In the genomic region with DNA sequence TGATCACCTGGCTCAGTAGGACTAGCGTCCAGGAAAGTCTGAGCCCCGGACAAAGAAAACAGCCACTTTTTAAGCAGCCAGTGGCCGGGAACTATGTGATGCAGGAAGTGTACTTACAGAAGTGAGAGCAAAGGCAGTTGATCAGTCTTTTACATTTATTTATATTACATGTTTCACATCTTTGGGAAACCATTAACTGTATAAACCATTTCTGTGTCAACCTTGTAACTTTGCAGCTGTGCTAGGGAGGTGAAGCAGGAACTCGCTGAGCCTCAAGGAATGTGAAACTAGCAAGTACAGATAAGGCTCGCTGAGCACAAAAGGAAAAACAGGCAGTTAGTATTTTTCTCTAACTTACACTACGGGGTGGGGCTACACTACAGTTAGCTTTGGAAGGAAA, we compare ENCODE assay signal across 14 cellular contexts. TPM values are rescaled to one million over a fixed set of nuclear protein-coding genes. Genes with fewer than 3 reads are reported as not detected.
DNase-seq lines count a peak whose midpoint lies in the region; ATAC-seq, FAIRE-seq and TF ChIP-seq lines count a peak whose summit lies in the region.
"Had no signal": no experiment of that assay in that cellular context is flagged by ENCODE, and none has a peak within 500 bp of the region (broad histone marks: within the 10 kb centered on the region; RNA-seq: fewer than 3 reads in every experiment).

No MANE protein-coding gene starts in this region.

- H3K27ac ChIP-seq in PC-3 (ENCODE audit: low read length), result no peak overlapping the region
- H3K27ac ChIP-seq: stomach had no signal

- ATAC-seq in HG02885 (IDR thresholded peaks at IDR 0.05; ENCODE audit: poor library complexity, unreplicated experiment) (peak; percentile 36), PC-3 (peak; percentile 53), GM19328 (IDR thresholded peaks at IDR 0.05; ENCODE audit: unreplicated experiment) (no peak)

- peaks cover 2% of the 10 kb centered on the region for H3K4me1 ChIP-seq in PC-3 (ENCODE audit: insufficient read depth, low read length)

- FAIRE-seq in GM19239 (lab: Jason Lieb, UNC), result peak; percentile 79

- intact Hi-C loops in PC-3 (cut with micrococcal nuclease), result no loop called here

- BruUV-seq in PC-3 (replicated peaks; lab: Mats Ljungman, UMichigan), result no TSS peak

- POLR2A ChIA-PET in PC-3 (lab: Charles Lee; ENCODE audit: unreplicated experiment), result no interaction called here

- no peaks in the 10 kb centered on the region for H3K9me2 ChIP-seq in PC-3 (replicated peaks; ENCODE audit: low read length)

- DNase-seq in GM19239 (ENCODE audit: insufficient read length, low spot score) (no peak), PC-3 (no peak), renal cortical epithelial cell (ENCODE audit: low read depth) (peak; percentile 30), germinal center (ENCODE audit: low spot score) (no peak), NOMO-1 treated with DMSO at 0.1 percent for 48 hours (lab: John Stamatoyannopoulos, UW; ENCODE audit: unreplicated experiment) (no peak), putamen (ENCODE audit: low spot score) (no peak)
- DNase-seq: activated CD4-positive, CD25-positive, alpha-beta regulatory T cell; COR-L47; KG1; posterior cingulate gyrus; stimulated activated CD4-positive, alpha-beta T cell treated with anti-CD3 and anti-CD28 coated beads, Interleukin-4, amount 100 ng/mL, for 24 hours; stomach had no signal

- H3K4me2 ChIP-seq in PC-3 (ENCODE audit: low read length), result no peak overlapping the region

- no peaks in the 10 kb centered on the region for H4K20me1 ChIP-seq in PC-3 (ENCODE audit: low read length)

- no peak for TF ChIP-seq CTCF in PC-3 (conservative IDR thresholded peaks at IDR 0.05; ENCODE audit: low read depth, low read length)

- no peak overlapping the region for H3K4me3 ChIP-seq in PC-3 (ENCODE audit: low read length)
- H3K4me3 ChIP-seq: stomach had no signal

- H3K9ac ChIP-seq in PC-3 (ENCODE audit: low read length), result no peak overlapping the region

- CTCF ChIA-PET in PC-3 (lab: Charles Lee), result no interaction called here

- H3K79me2 ChIP-seq in PC-3 (ENCODE audit: low read length), result no peaks in the 10 kb centered on the region

- no peak overlapping the region for H2AFZ ChIP-seq in PC-3 (ENCODE audit: low read length)

- H3K36me3 ChIP-seq in PC-3 (ENCODE audit: low read depth, low read length), result no peaks in the 10 kb centered on the region
- H3K36me3 ChIP-seq: stomach had no signal

- H3K27me3 ChIP-seq in PC-3 (ENCODE audit: low read length), result no peaks in the 10 kb centered on the region
- H3K27me3 ChIP-seq: stomach had no signal

- no peaks in the 10 kb centered on the region for H3F3A ChIP-seq in PC-3 (ENCODE audit: low read length, unreplicated experiment)

- H3K9me3 ChIP-seq in PC-3 (ENCODE audit: low read length), result no peaks in the 10 kb centered on the region
- H3K9me3 ChIP-seq: stomach had no signal

RNA-seq across cellular contexts. Expression of gene HECW1, which starts 39.9 kb away (rescaled TPM):
- 3.0 and 3.6 TPM in 2 replicates for total RNA-seq in PC-3 (2014; rRNA removed)
- total RNA-seq in renal cortical epithelial cell, result 1.7 and 3.1 TPM in 2 replicates
